ENCODE assay signal across 22 cellular contexts in the genomic region with DNA sequence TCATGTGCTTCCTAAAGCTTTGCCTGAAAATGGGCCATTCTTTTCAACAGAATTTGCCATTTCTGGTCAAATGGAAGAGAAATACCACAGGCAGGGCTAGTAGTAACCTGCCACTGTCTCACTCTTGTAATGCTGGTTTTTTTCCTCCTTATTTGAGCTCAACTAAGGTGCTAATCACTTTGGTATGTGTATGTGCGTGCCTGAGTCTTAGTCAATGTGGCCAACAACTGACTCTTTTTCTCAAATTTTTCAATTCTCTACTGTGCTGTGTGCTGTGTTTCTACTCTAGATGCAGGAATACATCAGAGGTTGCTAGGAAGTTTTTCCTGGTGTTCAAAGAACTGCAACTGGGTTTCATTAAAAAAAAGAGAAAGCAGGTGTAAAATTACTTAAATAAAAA.
A peak's percentile ranks its signal among the peaks of the same experiment; 100 is the strongest.
DNase-seq lines count a peak whose midpoint lies in the region; ATAC-seq and TF ChIP-seq lines count a peak whose summit lies in the region.
"Had no signal": no experiment of that assay in that cellular context is flagged by ENCODE, and none has a peak within 500 bp of the region (broad histone marks: within the 10 kb centered on the region; RNA-seq: fewer than 3 reads in every experiment).

No MANE protein-coding gene starts in this region.

- POLR2A ChIA-PET in CD8-positive, alpha-beta T cell (lab: Charles Lee): interaction anchor here (1.4 kb wide), 1 partner anchor 16 kb away, joined by 3 read pairs; no protein-coding TSS in a partner anchor
- POLR2A ChIA-PET in activated CD4-positive, alpha-beta T cell treated with anti-CD3 and anti-CD28 coated beads, Interleukin-2, amount 10 ng/mL, durations not matched to agents 7 days and 5 days (lab: Charles Lee): no interaction called here

- no peaks in the 10 kb centered on the region for H3K36me3 Mint-ChIP-seq in CD8-positive, alpha-beta T cell
- H3K36me3 Mint-ChIP-seq in activated CD4-positive, alpha-beta T cell treated with anti-CD3 and anti-CD28 coated beads, Interleukin-2, amount 10 ng/mL, durations not matched to agents 7 days and 5 days (ENCODE audit: low read depth): no peaks in the 10 kb centered on the region
- H3K36me3 Mint-ChIP-seq: activated CD4-positive, alpha-beta memory T cell treated with anti-CD3 and anti-CD28 coated beads for 36 hours; activated naive CD8-positive, alpha-beta T cell treated with anti-CD3 and anti-CD28 coated beads for 36 hours; naive thymus-derived CD8-positive, alpha-beta T cell had no signal

- H3K27me3 Mint-ChIP-seq in CD8-positive, alpha-beta T cell (ENCODE audit: low read depth): no peaks in the 10 kb centered on the region
- no peaks in the 10 kb centered on the region for H3K27me3 Mint-ChIP-seq in activated CD4-positive, alpha-beta T cell treated with anti-CD3 and anti-CD28 coated beads, Interleukin-2, amount 10 ng/mL, durations not matched to agents 7 days and 5 days
- H3K27me3 Mint-ChIP-seq: activated CD4-positive, alpha-beta memory T cell treated with anti-CD3 and anti-CD28 coated beads for 36 hours; activated naive CD8-positive, alpha-beta T cell treated with anti-CD3 and anti-CD28 coated beads for 36 hours; naive thymus-derived CD8-positive, alpha-beta T cell; progenitor cell of endocrine pancreas had no signal

- no peak overlapping the region for H2BK120ac ChIP-seq in mesenchymal stem cell (ENCODE audit: low read depth, low read length)

- no peak overlapping the region for H3K4me3 Mint-ChIP-seq in CD8-positive, alpha-beta T cell
- no peak overlapping the region for H3K4me3 Mint-ChIP-seq in activated CD4-positive, alpha-beta T cell treated with anti-CD3 and anti-CD28 coated beads, Interleukin-2, amount 10 ng/mL, durations not matched to agents 7 days and 5 days
- H3K4me3 Mint-ChIP-seq: activated CD4-positive, alpha-beta memory T cell treated with anti-CD3 and anti-CD28 coated beads for 36 hours; activated naive CD8-positive, alpha-beta T cell treated with anti-CD3 and anti-CD28 coated beads for 36 hours; activated T-cell treated with anti-CD3 and anti-CD28 coated beads, Interleukin-2, amount 50 U/mL, for 72 hours; naive thymus-derived CD8-positive, alpha-beta T cell had no signal

- no peak overlapping the region for H4K91ac ChIP-seq in mesenchymal stem cell (ENCODE audit: low read length)

- H3K18ac ChIP-seq in mesenchymal stem cell (ENCODE audit: low read depth in 1 of 2, low read length in 2 of 2): peak overlapping the region in 1 of 2 experiments; percentile 62

- H2AFZ ChIP-seq in mammary epithelial cell (ENCODE audit: low read depth, low read length) (peak overlapping the region; percentile 77), mesenchymal stem cell (ENCODE audit: low read depth, low read length) (no peak overlapping the region)

- H4K20me1 ChIP-seq in mammary epithelial cell (ENCODE audit: insufficient read depth, low read length): no peaks in the 10 kb centered on the region

- DNase-seq in AG10803 (ENCODE audit: low read depth) (peak; percentile 51), M059J (ENCODE audit: low read depth) (peak; percentile 82), mammary epithelial cell (peak; percentile 86), mesenchymal stem cell (peak; percentile 58), cerebellum (ENCODE audit: low spot score) (no peak), ureter (ENCODE audit: low spot score) (no peak)
- no peak for DNase-seq in CD8-positive, alpha-beta T cell
- no peak for DNase-seq in activated CD4-positive, alpha-beta T cell treated with anti-CD3 and anti-CD28 coated beads, Interleukin-2, amount 10 ng/mL, durations not matched to agents 7 days and 5 days
- DNase-seq: activated CD4-positive, alpha-beta memory T cell treated with anti-CD3 and anti-CD28 coated beads for 36 hours; activated naive CD8-positive, alpha-beta T cell treated with anti-CD3 and anti-CD28 coated beads for 36 hours; activated T-cell treated with anti-CD3 and anti-CD28 coated beads, Interleukin-2, amount 50 U/mL, for 72 hours; HCEC 1CT; lower lobe of right lung; naive thymus-derived CD8-positive, alpha-beta T cell; NCI-H2107; spleen; stimulated activated naive CD4-positive, alpha-beta T cell; uterus had no signal

- no peak overlapping the region for H3K4ac ChIP-seq in mesenchymal stem cell (ENCODE audit: low read depth in 1 of 2, low read length in 2 of 2)

- H3K36me3 ChIP-seq in mammary epithelial cell (ENCODE audit: insufficient read depth, low read length): no peaks in the 10 kb centered on the region
- no peaks in the 10 kb centered on the region for H3K36me3 ChIP-seq in mesenchymal stem cell (ENCODE audit: control insufficient read depth in 1 of 2, insufficient read depth in 2 of 2, low read depth in 1 of 2, low read length in 2 of 2)
- no peaks in the 10 kb centered on the region for H3K36me3 ChIP-seq in CD8-positive, alpha-beta T cell (ENCODE audit: insufficient read depth, low read length)
- H3K36me3 ChIP-seq: lower lobe of right lung, spleen, uterus had no signal

- H3K4me1 ChIP-seq in mammary epithelial cell (ENCODE audit: insufficient read depth, low read length) (peaks cover 11% of the 10 kb centered on the region), mesenchymal stem cell (ENCODE audit: control insufficient read depth, insufficient read depth, low read depth, low read length) (peaks cover 1% of the 10 kb centered on the region)
- no peaks in the 10 kb centered on the region for H3K4me1 ChIP-seq in CD8-positive, alpha-beta T cell (ENCODE audit: insufficient read depth, low read length)
- H3K4me1 ChIP-seq: lower lobe of right lung, spleen, uterus had no signal

- no peak overlapping the region for H2BK15ac ChIP-seq in mesenchymal stem cell (ENCODE audit: low read depth, poor library complexity, severe bottlenecking)

- no peak overlapping the region for H3K14ac ChIP-seq in mesenchymal stem cell (ENCODE audit: low read length in 2 of 2)

- H3K27ac ChIP-seq in mammary epithelial cell (ENCODE audit: insufficient read depth, low read depth, low read length): peak overlapping the region; percentile 75
- peak overlapping the region; percentile 86 for H3K27ac ChIP-seq in mesenchymal stem cell (ENCODE audit: low read length, poor library complexity, severe bottlenecking)
- no peak overlapping the region for H3K27ac ChIP-seq in CD8-positive, alpha-beta T cell (ENCODE audit: low read depth, low read length)
- H3K27ac ChIP-seq: lower lobe of right lung, spleen, uterus, VCaP had no signal

- H2BK12ac ChIP-seq in mesenchymal stem cell (ENCODE audit: low read length in 2 of 2): no peak overlapping the region

- intact Hi-C loops in mammary epithelial cell (cut with micrococcal nuclease): no loop called here
- intact Hi-C loops in CD8-positive, alpha-beta T cell (cut with DNase I, micrococcal nuclease): no loop called here

- in situ Hi-C loops in mammary epithelial cell (cut with MboI; ENCODE audit: low sequenced_read_pairs in 2 of 2): no loop called here

- H3K9ac ChIP-seq in mammary epithelial cell (ENCODE audit: insufficient read depth, low read length) (no peak overlapping the region), mesenchymal stem cell (ENCODE audit: low read length) (no peak overlapping the region)

- CTCF ChIA-PET in mammary epithelial cell (lab: Charles Lee; ENCODE audit: low non-redundant PET): no interaction called here
- CTCF ChIA-PET in CD8-positive, alpha-beta T cell (lab: Charles Lee): no interaction called here
- CTCF ChIA-PET in activated CD4-positive, alpha-beta T cell treated with anti-CD3 and anti-CD28 coated beads, Interleukin-2, amount 10 ng/mL, durations not matched to agents 7 days and 5 days (lab: Charles Lee): no interaction called here

- H3K27me3 ChIP-seq in mammary epithelial cell (ENCODE audit: insufficient read depth, low read length) (no peaks in the 10 kb centered on the region), mesenchymal stem cell (ENCODE audit: control insufficient read depth in 1 of 2, insufficient read depth in 1 of 2, low read length in 2 of 2) (no peaks in the 10 kb centered on the region)
- H3K27me3 ChIP-seq in CD8-positive, alpha-beta T cell (ENCODE audit: insufficient read depth, low read length): no peaks in the 10 kb centered on the region
- H3K27me3 ChIP-seq: spleen, uterus had no signal

- dilution Hi-C loops in mammary epithelial cell (cut with HindIII; ENCODE audit: low sequenced_read_pairs): no loop called here

- TF ChIP-seq CTCF in AG10803 (conservative IDR thresholded peaks at IDR 0.05; ENCODE audit: low read length) (no peak), mammary epithelial cell (conservative IDR thresholded peaks at IDR 0.05 in 1 of 2, IDR thresholded peaks at IDR 0.05 in 1 of 2; ENCODE audit: extremely low read depth in 1 of 2, insufficient read depth in 1 of 2, low read depth in 1 of 2, low read length in 2 of 2) (no peak)
- no peak for TF ChIP-seq CTCF in CD8-positive, alpha-beta T cell (IDR thresholded peaks at IDR 0.05)

- no peaks in the 10 kb centered on the region for H3K4me1 Mint-ChIP-seq in CD8-positive, alpha-beta T cell (ENCODE audit: low read depth)
- no peaks in the 10 kb centered on the region for H3K4me1 Mint-ChIP-seq in activated CD4-positive, alpha-beta T cell treated with anti-CD3 and anti-CD28 coated beads, Interleukin-2, amount 10 ng/mL, durations not matched to agents 7 days and 5 days
- H3K4me1 Mint-ChIP-seq: activated naive CD8-positive, alpha-beta T cell treated with anti-CD3 and anti-CD28 coated beads for 36 hours; naive thymus-derived CD8-positive, alpha-beta T cell had no signal

- no peaks in the 10 kb centered on the region for H3K9me3 ChIP-seq in mammary epithelial cell (replicated peaks; ENCODE audit: insufficient read depth, low read length)
- H3K9me3 ChIP-seq in mesenchymal stem cell (ENCODE audit: control insufficient read depth, low read length): no peaks in the 10 kb centered on the region
- H3K9me3 ChIP-seq in CD8-positive, alpha-beta T cell (ENCODE audit: low read length): no peaks in the 10 kb centered on the region
- H3K9me3 ChIP-seq: lower lobe of right lung, spleen, uterus had no signal

- H3K4me3 ChIP-seq in AG10803 (ENCODE audit: low read length): no peak overlapping the region
- H3K4me3 ChIP-seq in mammary epithelial cell (replicated peaks in 1 of 3; ENCODE audit: insufficient read depth in 1 of 3, low read depth in 2 of 3, low read length in 3 of 3): no peak overlapping the region
- H3K4me3 ChIP-seq in mesenchymal stem cell (ENCODE audit: insufficient read depth in 1 of 2, low read depth in 1 of 2, low read length in 2 of 2): no peak overlapping the region
- no peak overlapping the region for H3K4me3 ChIP-seq in CD8-positive, alpha-beta T cell (ENCODE audit: low read depth, low read length)
- H3K4me3 ChIP-seq: lower lobe of right lung, spleen, uterus had no signal

- H2AK5ac ChIP-seq in mesenchymal stem cell (ENCODE audit: low read length, severe bottlenecking): no peak overlapping the region

- no peak overlapping the region for H4K8ac ChIP-seq in mesenchymal stem cell (ENCODE audit: low read length)

- H3K9me3 Mint-ChIP-seq in CD8-positive, alpha-beta T cell: peaks cover 8% of the 10 kb centered on the region
- no peaks in the 10 kb centered on the region for H3K9me3 Mint-ChIP-seq in activated CD4-positive, alpha-beta T cell treated with anti-CD3 and anti-CD28 coated beads, Interleukin-2, amount 10 ng/mL, durations not matched to agents 7 days and 5 days
- H3K9me3 Mint-ChIP-seq: activated naive CD8-positive, alpha-beta T cell treated with anti-CD3 and anti-CD28 coated beads for 36 hours; naive thymus-derived CD8-positive, alpha-beta T cell had no signal

- H3K79me2 ChIP-seq in mammary epithelial cell (ENCODE audit: insufficient read depth, low read length): no peaks in the 10 kb centered on the region

- no peaks in the 10 kb centered on the region for H3K79me1 ChIP-seq in mesenchymal stem cell (replicated peaks; ENCODE audit: low read length, poor library complexity, severe bottlenecking)

- no peak overlapping the region for H3K27ac Mint-ChIP-seq in CD8-positive, alpha-beta T cell
- H3K27ac Mint-ChIP-seq in activated CD4-positive, alpha-beta T cell treated with anti-CD3 and anti-CD28 coated beads, Interleukin-2, amount 10 ng/mL, durations not matched to agents 7 days and 5 days: no peak overlapping the region
- H3K27ac Mint-ChIP-seq: activated CD4-positive, alpha-beta memory T cell treated with anti-CD3 and anti-CD28 coated beads for 36 hours; activated naive CD8-positive, alpha-beta T cell treated with anti-CD3 and anti-CD28 coated beads for 36 hours; activated T-cell treated with anti-CD3 and anti-CD28 coated beads, Interleukin-2, amount 50 U/mL, for 72 hours; naive thymus-derived CD8-positive, alpha-beta T cell; progenitor cell of endocrine pancreas had no signal

- no TSS peak for BruUV-seq in mammary epithelial cell (replicated peaks; lab: Mats Ljungman, UMichigan)

- H3K4me2 ChIP-seq in mammary epithelial cell (ENCODE audit: insufficient read depth, low read depth, low read length) (peak overlapping the region; percentile 78), mesenchymal stem cell (ENCODE audit: low read length, poor library complexity, severe bottlenecking) (no peak overlapping the region)

- peak overlapping the region; percentile 89 for H2BK5ac ChIP-seq in mesenchymal stem cell (ENCODE audit: low read depth, low read length, poor library complexity, severe bottlenecking)

- WGBS in mammary epithelial cell (ENCODE audit: low coverage, missing lambda C conversion rate): 0% methylated on average over 1 of the region's 1 CpG
- no CpG with 5 or more reads among the region's 1 CpG for WGBS in mesenchymal stem cell

- H3K23ac ChIP-seq in mesenchymal stem cell (ENCODE audit: low read length in 2 of 2): no peak overlapping the region

- ATAC-seq in CD8-positive, alpha-beta T cell: no peak
- ATAC-seq: activated T-cell treated with anti-CD3 and anti-CD28 coated beads, Interleukin-2, amount 50 U/mL, for 72 hours; HepG2; lower lobe of right lung; naive thymus-derived CD8-positive, alpha-beta T cell; Panc1 had no signal

Comparison
In these comparisons a context has a peak if more than half of its experiments do, and no peak if none do; other contexts are left out.
1. DNase-seq: peak in AG10803 (single experiment), M059J (single experiment), mammary epithelial cell (single experiment) and mesenchymal stem cell (single experiment); none in CD8-positive, alpha-beta T cell (0 of 7), cerebellum (single experiment), activated CD4-positive, alpha-beta T cell treated with anti-CD3 and anti-CD28 coated beads, Interleukin-2, amount 10 ng/mL, durations not matched to agents 7 days and 5 days (single experiment) and ureter (single experiment).